9 cellular contexts compared by ENCODE assay signal in genomic region chr3:39291903-39292329, GRCh38. TPM values are rescaled to one million over a fixed set of nuclear protein-coding genes. Genes with fewer than 3 reads are reported as not detected.
A peak's percentile ranks its signal among the peaks of the same experiment; 100 is the strongest.
DNase-seq lines count a peak whose midpoint lies in the region; ATAC-seq, FAIRE-seq and TF ChIP-seq lines count a peak whose summit lies in the region.
"Had no signal": no experiment of that assay in that cellular context is flagged by ENCODE, and none has a peak within 500 bp of the region (broad histone marks: within the 10 kb centered on the region; RNA-seq: fewer than 3 reads in every experiment).

No MANE protein-coding gene starts in this region.

- TF ChIP-seq POLR2A in A549 (IDR thresholded peaks at IDR 0.05; ENCODE audit: low read length) (no peak), H1 (IDR thresholded peaks at IDR 0.05; ENCODE audit: control extremely low read depth in 1 of 2, low read depth in 2 of 2, low read length in 2 of 2) (no peak)

- no peak overlapping the region; the same call in 1 of the 2 replicates for H3K18ac ChIP-seq in H1 (ENCODE audit: extremely low read depth, low read length)

- TF ChIP-seq RAD21 in A549 (conservative IDR thresholded peaks at IDR 0.05 in 1 of 2, IDR thresholded peaks at IDR 0.05 in 1 of 2) (peak; percentile 72 to 82), H1 (IDR thresholded peaks at IDR 0.05 in 1 of 2, conservative IDR thresholded peaks at IDR 0.05 in 1 of 2; ENCODE audit: low read depth in 2 of 2, low read length in 2 of 2) (peak; percentile 80 to 88)

- peak; percentile 87 for TF ChIP-seq CTCF in A549 (IDR thresholded peaks at IDR 0.05)
- TF ChIP-seq CTCF in H1 (IDR thresholded peaks at IDR 0.05; ENCODE audit: control extremely low read depth in 1 of 3, insufficient read depth in 1 of 3, low read depth in 1 of 3, low read length in 3 of 3), result peak; percentile 80 to 96 (median 91)
- peak; percentile 96 for TF ChIP-seq CTCF in mesothelial cell of epicardium (IDR thresholded peaks at IDR 0.05; ENCODE audit: unreplicated experiment)

- H3K79me2 ChIP-seq in H1 (ENCODE audit: control insufficient read depth in 1 of 2, insufficient read depth in 2 of 2, low read length in 2 of 2), result no peaks in the 10 kb centered on the region

- H3K9me3 ChIP-seq in A549 (no peaks in the 10 kb centered on the region), H1 (ENCODE audit: insufficient read depth in 2 of 2, low read depth in 1 of 2, low read length in 1 of 2) (no peaks in the 10 kb centered on the region)

- H3K4me1 ChIP-seq in A549 (no peaks in the 10 kb centered on the region; the same call in 2 of the 3 replicates), H1 (replicated peaks in 1 of 4; ENCODE audit: control insufficient read depth in 3 of 4, insufficient read depth in 4 of 4, low read length in 3 of 4) (no peaks in the 10 kb centered on the region; a peak in 2 of 7 replicates)

- no peak overlapping the region for H2BK15ac ChIP-seq in H1 (ENCODE audit: low read length)

- H2BK20ac ChIP-seq in H1 (ENCODE audit: low read length), result no peak overlapping the region

- no peaks in the 10 kb centered on the region for H3K4me1 Mint-ChIP-seq in mesothelial cell of epicardium

- peak; percentile 58 to 72 for DNase-seq in A549 (ENCODE audit: low read depth in 1 of 2, low spot score in 1 of 2)
- peak; percentile 29 for DNase-seq in GM19238 (ENCODE audit: insufficient read length, low spot score)
- peak; percentile 26 for DNase-seq in NOMO-1 treated with DMSO at 0.1 percent for 48 hours (lab: John Stamatoyannopoulos, UW; ENCODE audit: unreplicated experiment)
- peak; percentile 58 to 64 for DNase-seq in activated CD8-positive, alpha-beta memory T cell treated with anti-CD3 and anti-CD28 coated beads for 4 hours (ENCODE audit: low read depth in 2 of 2)
- DNase-seq in H1 (ENCODE audit: low read depth in 1 of 2, low spot score in 2 of 2), result peak; percentile 39 to 97
- peak; percentile 42 to 75 for DNase-seq in mesothelial cell of epicardium (ENCODE audit: low spot score in 2 of 2, unreplicated experiment in 2 of 2)
- peak; percentile 91 for DNase-seq in stimulated activated CD8-positive, alpha-beta memory T cell treated with anti-CD3 and anti-CD28 coated beads, Interleukin-4, amount 100 ng/mL, for 48 hours

- H2AFZ ChIP-seq in H1 (ENCODE audit: low read length), result peak overlapping the region; percentile 98; the same call in 1 of the 2 replicates

- H3K9me3 Mint-ChIP-seq in mesothelial cell of epicardium, result no peaks in the 10 kb centered on the region

- no peaks in the 10 kb centered on the region for H3K27me3 Mint-ChIP-seq in mesothelial cell of epicardium (ENCODE audit: low read depth)

- H3K4me3 ChIP-seq in A549 (no peak overlapping the region), H1 (ENCODE audit: extremely low read depth in 1 of 4, insufficient read depth in 2 of 4, low read depth in 3 of 4, low read length in 4 of 4) (no peak overlapping the region)

- no peaks in the 10 kb centered on the region for H3K36me3 ChIP-seq in H1 (ENCODE audit: control insufficient read depth in 2 of 4, insufficient read depth in 4 of 4, low read length in 3 of 4)

- no peak overlapping the region for H4K5ac ChIP-seq in H1 (ENCODE audit: insufficient read length, low read depth, low read length)

- no peaks in the 10 kb centered on the region for H3K23me2 ChIP-seq in H1 (ENCODE audit: low read depth, low read length)

- H3K27me3 ChIP-seq in H1 (replicated peaks in 1 of 4; ENCODE audit: control insufficient read depth in 3 of 4, extremely low read depth in 1 of 4, insufficient read depth in 3 of 4, low read length in 3 of 4), result no peaks in the 10 kb centered on the region; a peak in 1 of 7 replicates

- no peak overlapping the region for H3K4ac ChIP-seq in H1 (replicated peaks; ENCODE audit: insufficient read length, low read depth, low read length)

- H4K8ac ChIP-seq in H1 (ENCODE audit: extremely low read depth, insufficient read depth, low read length), result no peak overlapping the region

- CTCF ChIA-PET in A549 (lab: Yijun Ruan, JAX), result interaction anchor here (0.5 to 21.3 kb wide), 48 partner anchors 10 to 945 kb away, joined by 3 to 459 read pairs (median 3); partner anchors contain the start of genes CX3CR1, GORASP1, TTC21A and XIRP1
- CTCF ChIA-PET in H1 (lab: Charles Lee; ENCODE audit: partially characterized antibody), result interaction anchor here (0.6 to 30.1 kb wide), 52 partner anchors 10 to 912 kb away, joined by 3 to 767 read pairs (median 6); partner anchors contain the start of genes CX3CR1, GORASP1, TTC21A and XIRP1

- no peak overlapping the region for H2AK5ac ChIP-seq in H1 (ENCODE audit: low read depth, low read length)

- no peak overlapping the region for H3K14ac ChIP-seq in H1 (ENCODE audit: insufficient read length)

- no peak overlapping the region for H3K27ac ChIP-seq in A549
- H3K27ac ChIP-seq in H1 (ENCODE audit: low read depth, low read length), result no peak overlapping the region

- H2BK5ac ChIP-seq in H1 (ENCODE audit: low read depth, low read length), result no peak overlapping the region

- no peak overlapping the region for H3K56ac ChIP-seq in H1 (replicated peaks; ENCODE audit: insufficient read length, low read depth, low read length)

- no peak overlapping the region for H3K27ac Mint-ChIP-seq in mesothelial cell of epicardium

- no peak overlapping the region for H3K23ac ChIP-seq in H1 (ENCODE audit: insufficient read length)

- no peak overlapping the region for H2BK120ac ChIP-seq in H1 (replicated peaks; ENCODE audit: low read depth, low read length)

- WGBS in A549 (ENCODE audit: missing lambda C conversion rate), result 3% methylated on average over 5 of the region's 5 CpGs
- 35% methylated on average over 5 of the region's 5 CpGs; no CpG with 5 or more reads in 1 of the 2 experiments for WGBS in H1 (ENCODE audit: extremely low coverage in 1 of 2, insufficient coverage in 1 of 2, insufficient read length in 1 of 2, insufficient replicate concordance in 2 of 2, low coverage in 1 of 2, low lambda C conversion rate in 2 of 2, missing lambda C conversion rate in 1 of 2), 2 experiments

- FAIRE-seq in A549 (lab: Jason Lieb, UNC), result no peak
- no peak for FAIRE-seq in H1 (lab: Jason Lieb, UNC)

- no peaks in the 10 kb centered on the region for H4K20me1 ChIP-seq in H1 (replicated peaks in 1 of 2; ENCODE audit: control insufficient read depth in 1 of 2, insufficient read depth in 2 of 2, low read length in 2 of 2)

- no peaks in the 10 kb centered on the region for H3K36me3 Mint-ChIP-seq in mesothelial cell of epicardium

- ATAC-seq in A549 (peak; percentile 58 to 84; a peak in 5 of 6 replicates), GM18502 (IDR thresholded peaks at IDR 0.05; ENCODE audit: poor library complexity, unreplicated experiment) (no peak)

- no peaks in the 10 kb centered on the region for H3K79me1 ChIP-seq in H1 (ENCODE audit: low read depth, low read length)

- TF ChIP-seq EP300 in A549 (IDR thresholded peaks at IDR 0.05) (no peak), H1 (IDR thresholded peaks at IDR 0.05; ENCODE audit: borderline replicate concordance in 1 of 2, low read depth in 2 of 2, low read length in 2 of 2) (no peak)

- POLR2A ChIA-PET in A549 (lab: Yijun Ruan, JAX), result no interaction called here
- POLR2A ChIA-PET in H1 (lab: Charles Lee; ENCODE audit: partially characterized antibody), result interaction anchor here (1.1 to 1.7 kb wide), 2 partner anchors 121 to 166 kb away, joined by 5 to 6 read pairs; no protein-coding TSS in a partner anchor

- H4K91ac ChIP-seq in H1 (replicated peaks; ENCODE audit: insufficient read length, low read length), result no peak overlapping the region

- H3K4me3 Mint-ChIP-seq in mesothelial cell of epicardium, result no peak overlapping the region

- H2BK12ac ChIP-seq in H1 (ENCODE audit: low read depth, low read length), result no peak overlapping the region

- H3K4me2 ChIP-seq in A549 (no peak overlapping the region), H1 (ENCODE audit: insufficient read depth in 1 of 2, low read depth in 2 of 2, low read length in 2 of 2) (no peak overlapping the region)

- H3K9ac ChIP-seq in H1 (replicated peaks in 1 of 4; ENCODE audit: extremely low read depth in 1 of 4, low read depth in 3 of 4, low read length in 3 of 4), result no peak overlapping the region

TF ChIP-seq in A549, 52 proteins besides CTCF, POLR2A, EP300 and RAD21:
- TF ChIP-seq SMC3 (IDR thresholded peaks at IDR 0.05) (peak; percentile 71), FOSB (CRISPR knock-in tag; IDR thresholded peaks at IDR 0.05) (no peak)
TF ChIP-seq in A549: peak in this region for 1.

TF ChIP-seq in H1, 55 proteins besides CTCF, POLR2A, EP300 and RAD21 (continues in another document):
- no peak for TF ChIP-seq SAP30 (IDR thresholded peaks at IDR 0.05; ENCODE audit: insufficient read depth, insufficient replicate concordance, low read length)

RNA-seq across cellular contexts. Expression of gene CX3CR1, which starts 12.1 kb away (rescaled TPM):
- 0.14 and 0.21 TPM in 2 replicates for polyA plus RNA-seq in A549 (2011; rRNA removed)
- polyA plus RNA-seq in A549 (2012; cell fraction: cytosol; rRNA removed), result 0.01 TPM in 2 replicates
- not detected in 2 replicates for polyA plus RNA-seq in A549 (2012; cell fraction: nucleus; rRNA removed)
- 0.04 to 0.07 TPM (median 0.06 TPM) in 3 replicates for polyA plus RNA-seq in A549 (2017; fragmentation: RNase III; extraction: RNeasy Plus Mini Kit Qiagen cat#74134 plus additional on column Dnase treatment)
- polyA minus RNA-seq in A549 (2011; rRNA and poly(A)+ RNA removed), result 0.33 TPM in 1 of 2 replicates, not detected in the other
- total RNA-seq in H1 (2021; fragmentation: NEBNext Ultra II Directional; extraction: Animal tissue kit (Norgen Biotek cat#: 25700)), result not detected in 2 replicates
- 0.08 TPM in 2 replicates for polyA plus RNA-seq in H1 (2011; rRNA removed)
- 0.06 TPM for polyA plus RNA-seq in H1 (2011; cell fraction: cytosol; rRNA removed)
- polyA plus RNA-seq in H1 (2011; cell fraction: nucleus; rRNA removed), result not detected
- polyA plus RNA-seq in H1 (2012, experiment 1 of 2), result 0.05 TPM in 1 of 4 replicates, not detected in the others
- not detected for polyA plus RNA-seq in H1 (2012, experiment 2 of 2)
- 0.04 TPM for polyA plus RNA-seq in H1 (2013, experiment 1 of 2)
- polyA plus RNA-seq in H1 (2013, experiment 2 of 2), result 0.09 TPM
- polyA minus RNA-seq in H1 (2011; rRNA and poly(A)+ RNA removed), result 0.12 and 0.82 TPM in 2 replicates
- not detected for polyA minus RNA-seq in H1 (2011; cell fraction: cytosol; rRNA and poly(A)+ RNA removed)
- not detected for polyA minus RNA-seq in H1 (2011; cell fraction: nucleus; rRNA and poly(A)+ RNA removed)
- total RNA-seq in mesothelial cell of epicardium, result 0.20 to 0.51 TPM (median 0.22 TPM) in 3 replicates

RNA-seq across cellular contexts. Expression of gene CCR8, which starts 37.6 kb away (rescaled TPM):
- polyA plus RNA-seq in A549 (2011; rRNA removed), result not detected in 2 replicates
- polyA plus RNA-seq in A549 (2012; cell fraction: cytosol; rRNA removed), result not detected in 2 replicates
- polyA plus RNA-seq in A549 (2012; cell fraction: nucleus; rRNA removed), result not detected in 2 replicates
- polyA plus RNA-seq in A549 (2017; fragmentation: RNase III; extraction: RNeasy Plus Mini Kit Qiagen cat#74134 plus additional on column Dnase treatment), result not detected in 3 replicates
- not detected in 2 replicates for polyA minus RNA-seq in A549 (2011; rRNA and poly(A)+ RNA removed)
- not detected in 2 replicates for total RNA-seq in H1 (2021; fragmentation: NEBNext Ultra II Directional; extraction: Animal tissue kit (Norgen Biotek cat#: 25700))
- 0.33 and 0.35 TPM in 2 replicates for polyA plus RNA-seq in H1 (2011; rRNA removed)
- 0.12 TPM for polyA plus RNA-seq in H1 (2011; cell fraction: cytosol; rRNA removed)
- 0.56 TPM for polyA plus RNA-seq in H1 (2011; cell fraction: nucleus; rRNA removed)
- polyA plus RNA-seq in H1 (2012, experiment 1 of 2), result 0.18 to 0.56 TPM (median 0.33 TPM) in 4 replicates
- not detected for polyA plus RNA-seq in H1 (2012, experiment 2 of 2)
- polyA plus RNA-seq in H1 (2013, experiment 1 of 2), result 0.16 TPM
- polyA plus RNA-seq in H1 (2013, experiment 2 of 2), result 0.20 TPM
- polyA minus RNA-seq in H1 (2011; rRNA and poly(A)+ RNA removed), result 1.5 TPM in 2 replicates
- not detected for polyA minus RNA-seq in H1 (2011; cell fraction: cytosol; rRNA and poly(A)+ RNA removed)
- 0.70 TPM for polyA minus RNA-seq in H1 (2011; cell fraction: nucleus; rRNA and poly(A)+ RNA removed)
- not detected in 3 replicates for total RNA-seq in mesothelial cell of epicardium
- total RNA-seq: subcutaneous adipose tissue had no signal

Comparison
In these comparisons a context has a peak if more than half of its experiments do, and no peak if none do; other contexts are left out.
1. DNase-seq: peak in every context shown above with its lines; median percentile 91 in stimulated activated CD8-positive, alpha-beta memory T cell treated with anti-CD3 and anti-CD28 coated beads, Interleukin-4, amount 100 ng/mL, for 48 hours; 68 in H1; 65 in A549; 61 in activated CD8-positive, alpha-beta memory T cell treated with anti-CD3 and anti-CD28 coated beads for 4 hours; 58 in mesothelial cell of epicardium; 29 in GM19238; 26 in NOMO-1 treated with DMSO at 0.1 percent for 48 hours.
2. Of the 18 proteins assayed by ChIP-seq in both H1 and A549: peak only in H1: KDM1A and MAX; only in A549: none; in both: CTCF and RAD21; in neither: 14.